In the genomic region with DNA sequence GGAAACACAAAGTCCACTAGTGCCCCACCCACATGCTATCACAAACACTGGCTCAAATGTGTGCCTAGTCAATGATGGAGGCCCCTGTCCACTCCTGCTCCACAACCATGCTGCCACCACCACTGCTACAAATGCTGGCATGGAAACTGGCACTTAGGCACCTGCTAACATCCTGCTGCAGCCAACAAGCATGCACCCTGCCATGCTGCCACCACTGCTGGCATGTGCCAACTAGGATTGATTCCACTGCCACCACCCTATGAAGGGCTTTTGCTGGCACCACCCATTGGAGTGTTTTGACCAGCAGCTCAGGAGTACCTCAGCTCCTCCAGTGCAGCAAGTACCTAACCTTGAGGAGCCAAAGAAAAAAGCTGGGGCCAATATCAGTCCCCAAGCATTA, we compare ENCODE assay signal across 33 cellular contexts.
"Had no signal": no experiment of that assay in that cellular context is flagged by ENCODE, and none has a peak within 500 bp of the region (broad histone marks: within the 10 kb centered on the region; RNA-seq: fewer than 3 reads in every experiment).

No MANE protein-coding gene starts in this region.

- H3K9me3 ChIP-seq: adrenal gland, ascending aorta had no signal

- H3K27ac ChIP-seq: adrenal gland, ascending aorta, cardiac muscle cell, VCaP had no signal

- H3K27me3 ChIP-seq: adrenal gland, ascending aorta, cardiac muscle cell had no signal

- ATAC-seq: activated CD8-positive, alpha-beta T cell treated with anti-CD3 and anti-CD28 coated beads for 36 hours; activated naive CD4-positive, alpha-beta T cell treated with anti-CD3 and anti-CD28 coated beads, Interleukin-2, amount 50 U/mL, for 72 hours; activated T-cell treated with anti-CD3 and anti-CD28 coated beads, Interleukin-2, amount 50 U/mL, for 4 hours; activated T-cell treated with anti-CD3 and anti-CD28 coated beads, Interleukin-2, amount 50 U/mL, for 72 hours; activated T-helper 17 cell treated with anti-CD3 and anti-CD28 coated beads, Interleukin-2, amount 50 U/mL, for 72 hours had no signal

- H3K4me3 ChIP-seq: adrenal gland, ascending aorta, cardiac muscle cell had no signal

- H3K4me1 ChIP-seq: adrenal gland, ascending aorta had no signal

- FAIRE-seq: bronchial epithelial cell, TTC549 had no signal

- DNase-seq: activated B cell treated with CpG ODN at 0.5 μM for 24 hours; activated CD4-positive, alpha-beta memory T cell treated with anti-CD3 and anti-CD28 coated beads for 36 hours; activated CD4-positive, alpha-beta T cell treated with anti-CD3 and anti-CD28 coated beads for 4 hours; activated CD4-positive, alpha-beta T cell treated with anti-CD3 and anti-CD28 coated beads, Interleukin-2, amount 10 ng/mL, durations not matched to agents 24 days and 14 days; activated CD4-positive, alpha-beta T cell treated with anti-CD3 and anti-CD28 coated beads, Interleukin-2, amount 50 U/mL, for 1 hour; activated CD4-positive, alpha-beta T cell treated with anti-CD3 and anti-CD28 coated beads, Interleukin-2, amount 50 U/mL, for 4 hours; activated CD4-positive, CD25-positive, alpha-beta regulatory T cell treated with anti-CD3 and anti-CD28 coated beads, Interleukin-2, amount 50 U/mL, for 72 hours; activated CD8-positive, alpha-beta memory T cell treated with anti-CD3 and anti-CD28 coated beads, Interleukin-2, amount 50 U/mL, for 4 hours; activated CD8-positive, alpha-beta T cell treated with anti-CD3 and anti-CD28 coated beads for 36 hours; activated effector memory CD4-positive, alpha-beta T cell treated with anti-CD3 and anti-CD28 coated beads, Interleukin-2, amount 50 U/mL, for 16 hours; activated gamma-delta T cell treated with Interleukin-2 at 50 U/mL for 16 hours; activated naive CD4-positive, alpha-beta T cell; activated naive CD4-positive, alpha-beta T cell treated with anti-CD3 and anti-CD28 coated beads for 36 hours; activated naive CD4-positive, alpha-beta T cell treated with anti-CD3 and anti-CD28 coated beads, Interleukin-2, amount 50 U/mL, for 16 hours; activated naive CD8-positive, alpha-beta T cell treated with anti-CD3 and anti-CD28 coated beads for 36 hours; activated T-cell treated with anti-CD3 and anti-CD28 coated beads for 4 hours; activated T-cell treated with anti-CD3 and anti-CD28 coated beads, Interleukin-2, amount 50 U/mL, for 1 hour; activated T-cell treated with anti-CD3 and anti-CD28 coated beads, Interleukin-2, amount 50 U/mL, for 4 hours; activated T-cell treated with anti-CD3 and anti-CD28 coated beads, Interleukin-2, amount 50 U/mL, for 72 hours; adrenal gland; amniotic stem cell; caudate nucleus; cerebellar nuclear complex; T-helper 1 cell; T-helper 2 cell; T-helper 9 cell had no signal

- H3K36me3 ChIP-seq: adrenal gland, ascending aorta, cardiac muscle cell had no signal
